ENCODE assay signal across 7 cellular contexts in genomic region chr22:37187891-37188761, GRCh38. TPM values are rescaled to one million over a fixed set of nuclear protein-coding genes. Genes with fewer than 3 reads are reported as not detected.
DNase-seq lines count a peak whose midpoint lies in the region; ATAC-seq and TF ChIP-seq lines count a peak whose summit lies in the region.

C1QTNF6 (minus strand) TSS chr22:37188247; CDS start chr22:37188213, 34 bp downstream.

- peak within 1 kb of the TSS; percentile 30 for H3K4me3 Mint-ChIP-seq in stimulated activated effector memory CD8-positive, alpha-beta T cell treated with anti-CD3 and anti-CD28 coated beads, Interleukin-12 subunit alpha, Interleukin-12 subunit beta, amount 100 ng/mL, for 72 hours

- peak within 1 kb of the TSS; percentile 57 for H3K4me3 ChIP-seq in HUES64 (ENCODE audit: low read length)
- peak within 1 kb of the TSS; percentile 44 for H3K4me3 ChIP-seq in astrocyte of the cerebellum (ENCODE audit: low read depth, low read length)
- H3K4me3 ChIP-seq in iPS-18c (ENCODE audit: insufficient read depth, low read depth, low read length) = peak within 1 kb of the TSS; percentile 35; the same call in 1 of the 2 replicates
- H3K4me3 ChIP-seq in HAP-1 = no peak within 1 kb of the TSS

- no peaks in the 10 kb centered on the region for H3K9me3 Mint-ChIP-seq in stimulated activated effector memory CD8-positive, alpha-beta T cell treated with anti-CD3 and anti-CD28 coated beads, Interleukin-12 subunit alpha, Interleukin-12 subunit beta, amount 100 ng/mL, for 72 hours

- H3K36me3 ChIP-seq in HUES64 (ENCODE audit: insufficient read depth, low read length) (peaks cover 2% of the 10 kb centered on the region), HAP-1 (replicated peaks) (no peaks in the 10 kb centered on the region)

- peaks cover 6% of the 10 kb centered on the region for H3K36me3 Mint-ChIP-seq in stimulated activated effector memory CD8-positive, alpha-beta T cell treated with anti-CD3 and anti-CD28 coated beads, Interleukin-12 subunit alpha, Interleukin-12 subunit beta, amount 100 ng/mL, for 72 hours

- in situ Hi-C loops in astrocyte of the cerebellum (cut with HindIII; ENCODE audit: low sequenced_read_pairs) = no loop called here
- in situ Hi-C loops in HAP-1 (cut with MboI; ENCODE audit: low sequenced_read_pairs) = no loop called here

- peak within 1 kb of the TSS; percentile 82 for H3K27ac ChIP-seq in HUES64 (ENCODE audit: low read depth, low read length)

- H3K4me1 Mint-ChIP-seq in stimulated activated effector memory CD8-positive, alpha-beta T cell treated with anti-CD3 and anti-CD28 coated beads, Interleukin-12 subunit alpha, Interleukin-12 subunit beta, amount 100 ng/mL, for 72 hours = peaks cover 49% of the 10 kb centered on the region

- 10% methylated on average over 14 of the region's 17 CpGs for WGBS in HUES64

- H3K27ac Mint-ChIP-seq in stimulated activated effector memory CD8-positive, alpha-beta T cell treated with anti-CD3 and anti-CD28 coated beads, Interleukin-12 subunit alpha, Interleukin-12 subunit beta, amount 100 ng/mL, for 72 hours = peak within 1 kb of the TSS; percentile 83

- H3K4me1 ChIP-seq in HUES64 (ENCODE audit: insufficient read depth, low read length) (peaks cover 34% of the 10 kb centered on the region), HAP-1 (no peaks in the 10 kb centered on the region; the same call in 1 of the 2 replicates)

- H3K27me3 ChIP-seq in HUES64 (ENCODE audit: insufficient read depth, low read length) (no peaks in the 10 kb centered on the region), HAP-1 (ENCODE audit: low read depth) (0 out of 2 replicates have a peak, but pooled peaks cover 2% of the 10 kb centered on the region)

- H3K9ac ChIP-seq in HUES64 (ENCODE audit: low read depth, low read length) = peak within 1 kb of the TSS; percentile 69

- H3K9me3 ChIP-seq in HUES64 (ENCODE audit: insufficient read depth, low read depth, low read length) = peaks cover 24% of the 10 kb centered on the region; the same call in 1 of the 2 replicates
- H3K9me3 ChIP-seq in iPS-18c (ENCODE audit: control insufficient read depth, insufficient read depth, low read length) = no peaks in the 10 kb centered on the region
- H3K9me3 ChIP-seq in HAP-1 = peaks cover 1% of the 10 kb centered on the region; the same call in 1 of the 2 replicates

- DNase-seq in astrocyte of the cerebellum (ENCODE audit: low read depth) (no peak), NCI-H1048 (lab: John Stamatoyannopoulos, UW) (no peak), HAP-1 (ENCODE audit: low spot score in 2 of 2) (no peak)
- DNase-seq in stimulated activated effector memory CD8-positive, alpha-beta T cell treated with anti-CD3 and anti-CD28 coated beads, Interleukin-12 subunit alpha, Interleukin-12 subunit beta, amount 100 ng/mL, for 72 hours (ENCODE audit: low spot score in 2 of 2) = no peak

- TF ChIP-seq CTCF in astrocyte of the cerebellum (IDR thresholded peaks at IDR 0.05; ENCODE audit: low read depth, low read length, missing control alignments) = no peak

- ATAC-seq in stimulated activated effector memory CD8-positive, alpha-beta T cell treated with anti-CD3 and anti-CD28 coated beads, Interleukin-12 subunit alpha, Interleukin-12 subunit beta, amount 100 ng/mL, for 72 hours = peak; percentile 5
- no peak for ATAC-seq in HG03378 (IDR thresholded peaks at IDR 0.05; ENCODE audit: unreplicated experiment)

RNA-seq across cellular contexts. Expression of gene C1QTNF6, which starts in this region (rescaled TPM):
- 6.6 TPM for polyA plus RNA-seq in HUES64 (2013, experiment 1 of 2)
- polyA plus RNA-seq in HUES64 (2013, experiment 2 of 2) = 6.9 TPM
